In the genomic region with DNA sequence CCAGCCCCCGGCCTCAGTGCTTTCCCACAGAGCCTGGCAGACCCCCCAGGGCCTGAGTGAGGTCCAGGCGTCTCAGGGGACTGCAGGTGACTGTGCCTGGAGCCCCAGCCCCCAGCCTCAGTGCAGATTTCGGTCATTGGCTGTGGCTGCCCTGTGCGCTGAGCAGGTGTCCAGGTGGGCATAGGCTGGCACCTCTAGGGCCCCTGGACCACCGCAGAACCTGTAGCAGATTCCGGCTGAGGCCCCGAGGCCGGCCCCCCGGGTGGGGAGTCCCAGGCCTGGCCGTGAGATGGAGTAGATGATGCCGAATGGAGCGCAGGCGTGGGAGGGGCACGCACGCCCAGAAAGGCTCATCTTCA, we compare ENCODE assay signal across 18 cellular contexts. TPM values are rescaled to one million over a fixed set of nuclear protein-coding genes. Genes with fewer than 3 reads are reported as not detected.
DNase-seq lines count a peak whose midpoint lies in the region; ATAC-seq, FAIRE-seq and TF ChIP-seq lines count a peak whose summit lies in the region.
"Had no signal": no experiment of that assay in that cellular context is flagged by ENCODE, and none has a peak within 500 bp of the region (broad histone marks: within the 10 kb centered on the region; RNA-seq: fewer than 3 reads in every experiment).

No MANE protein-coding gene starts in this region.

- FAIRE-seq in small intestine (lab: Jason Lieb, UNC), result no peak

- no peaks in the 10 kb centered on the region for H3K27me3 ChIP-seq in body of pancreas
- no peaks in the 10 kb centered on the region for H3K27me3 ChIP-seq in mucosa of stomach (ENCODE audit: control insufficient read depth, insufficient read depth, low read length)
- H3K27me3 ChIP-seq in upper lobe of right lung, result no peaks in the 10 kb centered on the region
- H3K27me3 ChIP-seq in H7 (ENCODE audit: control insufficient read depth, insufficient read depth, low read length), result no peaks in the 10 kb centered on the region
- no peaks in the 10 kb centered on the region for H3K27me3 ChIP-seq in small intestine (ENCODE audit: control insufficient read depth in 2 of 2, insufficient read depth in 2 of 2, low read length in 2 of 2)

- H3K4me3 ChIP-seq in body of pancreas, result no peak overlapping the region
- H3K4me3 ChIP-seq in mucosa of stomach (ENCODE audit: low read length), result no peak overlapping the region
- peak overlapping the region; percentile 8 for H3K4me3 ChIP-seq in upper lobe of right lung
- H3K4me3 ChIP-seq in H7 (ENCODE audit: insufficient read depth, low read depth, low read length), result no peak overlapping the region
- H3K4me3 ChIP-seq in small intestine (ENCODE audit: low read depth in 1 of 2, low read length in 2 of 2), result no peak overlapping the region

- H3K27ac ChIP-seq in body of pancreas (peak overlapping the region; percentile 47 to 93 (median 78)), upper lobe of right lung (peak overlapping the region; percentile 63), small intestine (ENCODE audit: low read depth in 1 of 2, low read length in 1 of 2) (peak overlapping the region in 1 of 2 donors; percentile 35)

- peak; percentile 28 for DNase-seq in left ventricle myocardium superior
- DNase-seq in left cardiac atrium, result no peak
- DNase-seq in body of pancreas, result no peak
- no peak for DNase-seq in upper lobe of right lung
- DNase-seq in H7, result no peak
- DNase-seq in small intestine, result no peak
- DNase-seq in stimulated activated CD8-positive, alpha-beta memory T cell treated with anti-CD3 and anti-CD28 coated beads, Interleukin-4, amount 100 ng/mL, for 48 hours, result no peak
- DNase-seq: amygdala; CD4-positive, alpha-beta T cell; endodermal cell; GOT3; naive B cell; NCI-H146; NCI-H345; stimulated activated CD4-positive, alpha-beta T cell treated with anti-CD3 and anti-CD28 coated beads, Interleukin-12 subunit alpha, Interleukin-12 subunit beta, amount 100 ng/mL, for 4 hours had no signal

- 82% methylated on average over 15 of the region's 15 CpGs; no CpG with 5 or more reads in 1 of the 2 donors for WGBS in body of pancreas, 2 donors
- 83 to 88% (median 88%) methylated on average over 13 to 15 of the region's 15 CpGs for WGBS in small intestine, 3 donors

- H3K4me1 ChIP-seq in body of pancreas (peaks cover 32% of the 10 kb centered on the region), mucosa of stomach (ENCODE audit: control insufficient read depth, insufficient read depth, low read length) (peaks cover 40% of the 10 kb centered on the region), upper lobe of right lung (peaks cover 30% of the 10 kb centered on the region), small intestine (ENCODE audit: control insufficient read depth in 2 of 2, insufficient read depth in 1 of 2, low read depth in 1 of 2, low read length in 1 of 2) (peaks cover 0 to 4% of the 10 kb centered on the region in 2 donors)

- intact Hi-C loops in left ventricle myocardium superior (cut with micrococcal nuclease), result no loop called here
- intact Hi-C loops in left cardiac atrium (cut with DNase I), result no loop called here
- intact Hi-C loops in body of pancreas (cut with DNase I), result loop anchor here (10.0 kb wide), 1 partner anchor 96 kb away; no protein-coding TSS in a partner anchor
- intact Hi-C loops in upper lobe of right lung (cut with DNase I), result no loop called here

- ATAC-seq in left ventricle myocardium superior, result no peak
- ATAC-seq in left cardiac atrium, result no peak
- no peak for ATAC-seq in body of pancreas
- ATAC-seq in upper lobe of right lung, result no peak

- H3K36me3 ChIP-seq in body of pancreas (replicated peaks in 1 of 2; ENCODE audit: insufficient read depth in 1 of 2, low read depth in 2 of 2) (no peaks in the 10 kb centered on the region), mucosa of stomach (ENCODE audit: control insufficient read depth, insufficient read depth, low read length) (no peaks in the 10 kb centered on the region), upper lobe of right lung (no peaks in the 10 kb centered on the region), H7 (replicated peaks; ENCODE audit: control insufficient read depth, insufficient read depth, low read length) (no peaks in the 10 kb centered on the region), small intestine (ENCODE audit: control insufficient read depth in 2 of 2, insufficient read depth in 2 of 2, low read length in 2 of 2) (no peaks in the 10 kb centered on the region)

- H3K9me3 ChIP-seq in body of pancreas, result no peaks in the 10 kb centered on the region
- H3K9me3 ChIP-seq in mucosa of stomach (ENCODE audit: control insufficient read depth, low read length), result no peaks in the 10 kb centered on the region
- H3K9me3 ChIP-seq in upper lobe of right lung, result no peaks in the 10 kb centered on the region
- H3K9me3 ChIP-seq in small intestine (ENCODE audit: control insufficient read depth, low read depth), result no peaks in the 10 kb centered on the region

- peak overlapping the region; percentile 39 for H3K9ac ChIP-seq in mucosa of stomach (ENCODE audit: low read length)

- TF ChIP-seq CTCF in body of pancreas (IDR thresholded peaks at IDR 0.05), result no peak
- TF ChIP-seq CTCF in upper lobe of right lung (IDR thresholded peaks at IDR 0.05), result no peak

- peak in 1 of 3 donors; percentile 23 for TF ChIP-seq POLR2A in body of pancreas (IDR thresholded peaks at IDR 0.05)

RNA-seq across cellular contexts. Expression of a gene that starts 12.1 kb away (rescaled TPM):
- 8.3 TPM for total RNA-seq in left ventricle myocardium superior
- total RNA-seq in left cardiac atrium, result 10 to 100 TPM in 1 of 2 donors, 1 to 10 TPM in 1; 8.0 to 11.7 TPM
- total RNA-seq in body of pancreas, result 10 to 100 TPM; 23.3 to 34.9 TPM
- 27.3 TPM for total RNA-seq in upper lobe of right lung
- total RNA-seq in H7 (2014; rRNA removed; shearing (Covaris generic)), result 7.0 and 15.7 TPM in 2 replicates
- polyA plus RNA-seq in small intestine, result 10 to 100 TPM; 15.0 to 36.2 (median 28.6) TPM

RNA-seq across cellular contexts. Expression of a gene that starts 12.3 kb away (rescaled TPM):
- total RNA-seq in left ventricle myocardium superior (1.9 TPM), left cardiac atrium (1 to 10 TPM; 2.5 to 5.3 TPM), body of pancreas (10 to 100 TPM in 1 of 2 donors, 1 to 10 TPM in 1; 7.3 to 12.9 TPM), upper lobe of right lung (6.5 TPM)
- 0.78 and 1.0 TPM in 2 replicates for total RNA-seq in H7 (2014; rRNA removed; shearing (Covaris generic))
- polyA plus RNA-seq in small intestine, result 10 to 100 TPM in 2 of 3 donors, 1 to 10 TPM in 1; 8.0 to 38.0 (median 24.9) TPM
- total RNA-seq: fibroblast of villous mesenchyme had no signal

RNA-seq across cellular contexts. Expression of a gene that starts 30.3 kb away (rescaled TPM):
- total RNA-seq in left ventricle myocardium superior (not detected), left cardiac atrium (not detected), body of pancreas (1 to 10 TPM; 2.0 to 2.3 TPM), upper lobe of right lung (not detected)
- total RNA-seq in H7 (2014; rRNA removed; shearing (Covaris generic)), result 0.55 and 0.76 TPM in 2 replicates
- 10 to 100 TPM; 15.9 to 85.4 (median 62.8) TPM for polyA plus RNA-seq in small intestine
- total RNA-seq: CD4-positive, alpha-beta T cell had no signal
- polyA plus RNA-seq: urinary bladder had no signal

RNA-seq across cellular contexts. Expression of a gene that starts 48.3 kb away (rescaled TPM):
- total RNA-seq in left ventricle myocardium superior (10.2 TPM), left cardiac atrium (10 to 100 TPM; 20.5 to 25.1 TPM), body of pancreas (10 to 100 TPM; 65.4 to 65.9 TPM), upper lobe of right lung (23.9 TPM)
- 37.9 and 39.0 TPM in 2 replicates for total RNA-seq in H7 (2014; rRNA removed; shearing (Covaris generic))
- 10 to 100 TPM; 34.0 to 76.9 (median 57.3) TPM for polyA plus RNA-seq in small intestine
